ENCODE assay signal across 30 cellular contexts in the genomic region with DNA sequence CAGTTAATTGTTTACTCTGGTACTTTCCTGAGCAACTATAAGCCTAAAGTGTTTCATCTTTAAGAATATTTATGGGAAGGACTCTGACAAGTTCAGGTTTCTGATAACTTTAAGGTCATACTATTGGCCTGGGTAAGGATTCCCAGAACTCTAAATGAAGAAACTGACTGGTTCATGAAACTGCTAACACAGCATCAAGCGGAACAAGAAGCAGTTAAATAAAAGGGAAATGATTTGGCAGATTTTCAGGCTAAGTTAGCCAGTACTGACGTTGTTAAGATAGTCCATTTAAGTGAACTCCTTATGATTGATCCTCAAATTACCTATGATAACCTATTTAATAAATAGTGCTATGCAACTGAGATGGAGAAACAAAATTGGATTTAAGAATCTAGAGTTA.
"Had no signal": no experiment of that assay in that cellular context is flagged by ENCODE, and none has a peak within 500 bp of the region (broad histone marks: within the 10 kb centered on the region; RNA-seq: fewer than 3 reads in every experiment).

No MANE protein-coding gene starts in this region.

- H2AFZ ChIP-seq: hepatocyte had no signal

- H3K27me3 ChIP-seq: brain microvascular endothelial cell, esophagus muscularis mucosa, foreskin keratinocyte, gastroesophageal sphincter, heart right ventricle, hepatocyte had no signal

- H3K4me1 ChIP-seq: esophagus muscularis mucosa, foreskin keratinocyte, gastroesophageal sphincter, heart right ventricle had no signal

- H3K9me3 ChIP-seq: esophagus muscularis mucosa, gastroesophageal sphincter, heart right ventricle had no signal

- H3K27ac ChIP-seq: brain microvascular endothelial cell, esophagus muscularis mucosa, foreskin keratinocyte, gastroesophageal sphincter, heart right ventricle, hepatocyte, WERI-Rb-1 had no signal

- H3K4me3 ChIP-seq: esophagus muscularis mucosa, gastroesophageal sphincter, heart right ventricle, hepatocyte had no signal

- H3K4me2 ChIP-seq: hepatocyte had no signal

- H3K79me2 ChIP-seq: hepatocyte had no signal

- H3K36me3 ChIP-seq: brain microvascular endothelial cell, esophagus muscularis mucosa, gastroesophageal sphincter, heart right ventricle, WERI-Rb-1 had no signal

- DNase-seq: activated B cell treated with CpG ODN at 0.5 μM for 24 hours; activated CD4-positive, alpha-beta T cell treated with anti-CD3 and anti-CD28 coated beads for 48 hours; activated CD4-positive, alpha-beta T cell treated with anti-CD3 and anti-CD28 coated beads, Interleukin-2, amount 50 U/mL, for 1 hour; activated CD4-positive, alpha-beta T cell treated with anti-CD3 and anti-CD28 coated beads, Interleukin-2, amount 50 U/mL, for 48 hours; activated CD8-positive, alpha-beta memory T cell treated with anti-CD3 and anti-CD28 coated beads for 24 hours; activated CD8-positive, alpha-beta T cell treated with anti-CD3 and anti-CD28 coated beads for 36 hours; activated effector memory CD4-positive, alpha-beta T cell treated with Interleukin-2 at 50 U/mL for 16 hours; activated gamma-delta T cell treated with Interleukin-2 at 50 U/mL for 16 hours; activated naive CD4-positive, alpha-beta T cell treated with anti-CD3 and anti-CD28 coated beads, Interleukin-2, amount 50 U/mL, for 16 hours; activated naive CD4-positive, alpha-beta T cell treated with Interleukin-2 at 50 U/mL for 16 hours; activated T-cell treated with anti-CD3 and anti-CD28 coated beads, Interleukin-2, amount 50 U/mL, for 4 hours; amniotic stem cell; anterior cingulate cortex; brain microvascular endothelial cell; caudate nucleus; cortex of kidney; dermis blood vessel endothelial cell; effector CD4-positive, alpha-beta T cell; effector memory CD8-positive, alpha-beta T cell; erythroblast; foreskin keratinocyte; heart right ventricle; T-helper 17 cell; T1000; WERI-Rb-1 had no signal

- ATAC-seq: activated CD4-positive, CD25-positive, alpha-beta regulatory T cell treated with anti-CD3 and anti-CD28 coated beads, Interleukin-2, amount 50 U/mL, for 24 hours; activated CD8-positive, alpha-beta T cell treated with anti-CD3 and anti-CD28 coated beads for 36 hours; activated T-cell treated with anti-CD3 and anti-CD28 coated beads, Interleukin-2, amount 50 U/mL, for 4 hours; activated T-helper 17 cell treated with anti-CD3 and anti-CD28 coated beads, Interleukin-2, amount 50 U/mL, for 72 hours; effector memory CD8-positive, alpha-beta T cell; foreskin keratinocyte; gastroesophageal sphincter; heart right ventricle; T-helper 17 cell had no signal
